Comparison of ENCODE assay signal across 8 cellular contexts in the genomic region with DNA sequence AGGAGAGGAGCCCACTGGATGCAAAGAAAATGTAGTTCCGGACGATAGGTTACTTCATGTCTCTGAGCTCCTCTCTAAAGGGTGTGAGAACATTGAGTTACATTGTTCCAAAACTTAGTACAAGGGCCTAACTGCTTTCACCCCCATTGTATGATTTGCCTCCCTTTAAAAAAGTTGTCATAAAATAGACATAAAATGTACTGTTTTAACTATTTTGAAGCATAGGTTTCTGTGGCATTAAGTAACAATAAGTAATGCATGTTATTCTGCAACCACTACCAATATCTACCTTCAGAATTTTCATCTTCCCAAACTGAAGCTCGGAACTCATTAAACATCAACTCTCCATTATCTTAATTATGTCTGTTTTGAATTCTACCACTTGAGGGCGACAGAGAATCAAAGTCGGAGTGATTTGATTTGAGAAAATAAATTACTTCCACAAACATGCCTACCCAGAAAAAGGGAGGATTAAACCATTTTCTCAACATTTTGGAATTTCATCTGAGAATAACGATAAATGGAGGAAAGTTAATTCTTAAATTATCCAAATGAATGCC. TPM values are rescaled to one million over a fixed set of nuclear protein-coding genes. Genes with fewer than 3 reads are reported as not detected.
A peak's percentile ranks its signal among the peaks of the same experiment; 100 is the strongest.
DNase-seq lines count a peak whose midpoint lies in the region; ATAC-seq and TF ChIP-seq lines count a peak whose summit lies in the region.

No MANE protein-coding gene starts in this region.

- H3K79me1 ChIP-seq in neuronal stem cell (ENCODE audit: low read depth, low read length), result no peaks in the 10 kb centered on the region

- H3K9ac ChIP-seq in neuronal stem cell (ENCODE audit: low read depth, low read length, poor library complexity), result no peak overlapping the region

- DNase-seq in right atrium auricular region (ENCODE audit: low spot score), result no peak
- DNase-seq in left ventricle myocardium superior, result no peak
- peak; percentile 22 to 45 for DNase-seq in NCI-H446 (lab: John Stamatoyannopoulos, UW)
- DNase-seq in cerebellum (ENCODE audit: low spot score), result peak; percentile 45
- DNase-seq in neuronal stem cell (ENCODE audit: low spot score), result peak; percentile 42
- no peak for DNase-seq in MG63
- DNase-seq in retina, result no peak

- ATAC-seq in left ventricle myocardium superior, result no peak
- ATAC-seq in GM19328 (IDR thresholded peaks at IDR 0.05; ENCODE audit: unreplicated experiment), result no peak

- peak; percentile 45 to 75 for TF ChIP-seq CTCF in right atrium auricular region (IDR thresholded peaks at IDR 0.05)

- H3K4me1 ChIP-seq in right atrium auricular region (peaks cover 0 to 11% of the 10 kb centered on the region in 2 donors), neuronal stem cell (ENCODE audit: control insufficient read depth in 2 of 2, insufficient read depth in 1 of 2, low read depth in 1 of 2, low read length in 2 of 2) (peaks cover 3 to 6% of the 10 kb centered on the region in 2 donors)

- H2AFZ ChIP-seq in neuronal stem cell (ENCODE audit: low read length), result no peak overlapping the region

- no CpG with 5 or more reads among the region's 6 CpGs for WGBS in neuronal stem cell (ENCODE audit: extremely low coverage in 2 of 2, insufficient read length in 2 of 2, insufficient replicate concordance in 1 of 2), 2 donors

- no peak overlapping the region for H3K14ac ChIP-seq in neuronal stem cell (ENCODE audit: low read length)

- H2AK5ac ChIP-seq in neuronal stem cell (ENCODE audit: low read depth, low read length), result no peak overlapping the region

- no peak overlapping the region for H2BK12ac ChIP-seq in neuronal stem cell (ENCODE audit: low read length)

- H4K8ac ChIP-seq in neuronal stem cell (ENCODE audit: low read depth, low read length), result no peak overlapping the region

- H3K36me3 ChIP-seq in right atrium auricular region (no peaks in the 10 kb centered on the region), neuronal stem cell (replicated peaks in 1 of 2; ENCODE audit: control insufficient read depth in 2 of 2, insufficient read depth in 2 of 2, low read length in 2 of 2) (no peaks in the 10 kb centered on the region), MG63 (no peaks in the 10 kb centered on the region)

- H3K27ac ChIP-seq in right atrium auricular region (no peak overlapping the region), neuronal stem cell (replicated peaks; ENCODE audit: low read length) (no peak overlapping the region)

- no peak overlapping the region for H2BK5ac ChIP-seq in neuronal stem cell (ENCODE audit: low read length)

- no peaks in the 10 kb centered on the region for H3K27me3 ChIP-seq in right atrium auricular region
- peaks cover 0 to 74% (median 33%) of the 10 kb centered on the region in 3 experiments for H3K27me3 ChIP-seq in neuronal stem cell (ENCODE audit: control insufficient read depth in 3 of 3, insufficient read depth in 3 of 3, low read depth in 1 of 3, low read length in 3 of 3)
- no peaks in the 10 kb centered on the region for H3K27me3 ChIP-seq in MG63

- H2BK120ac ChIP-seq in neuronal stem cell (ENCODE audit: low read depth, low read length), result no peak overlapping the region

- H3K9me3 ChIP-seq in right atrium auricular region, result no peaks in the 10 kb centered on the region
- H3K9me3 ChIP-seq in neuronal stem cell (replicated peaks in 1 of 2; ENCODE audit: control insufficient read depth in 2 of 2, insufficient read depth in 1 of 2, low read depth in 1 of 2, low read length in 2 of 2), result peaks cover 0 to 2% of the 10 kb centered on the region in 2 donors
- no peaks in the 10 kb centered on the region for H3K9me3 ChIP-seq in MG63

- no peak overlapping the region for H3K4me2 ChIP-seq in neuronal stem cell (ENCODE audit: insufficient read depth, low read length, poor library complexity, severe bottlenecking)

- no peak overlapping the region for H3K18ac ChIP-seq in neuronal stem cell (ENCODE audit: low read length)

- intact Hi-C loops in left ventricle myocardium superior (cut with micrococcal nuclease), result no loop called here

- H2BK15ac ChIP-seq in neuronal stem cell (ENCODE audit: low read length), result no peak overlapping the region

- no peak overlapping the region for H4K91ac ChIP-seq in neuronal stem cell (ENCODE audit: low read depth, low read length, poor library complexity)

- H3K4me3 ChIP-seq in right atrium auricular region (no peak overlapping the region), neuronal stem cell (ENCODE audit: low read length in 2 of 2) (no peak overlapping the region), MG63 (no peak overlapping the region)

- H3K23ac ChIP-seq in neuronal stem cell (ENCODE audit: low read depth, low read length, poor library complexity), result no peak overlapping the region

- H3K4ac ChIP-seq in neuronal stem cell (ENCODE audit: low read length), result no peak overlapping the region

RNA-seq across cellular contexts. Expression of a gene that starts 2.7 kb away (rescaled TPM):
- total RNA-seq in right atrium auricular region (1 to 10 TPM in 1 of 2 donors, not detected in 1; 1.6 TPM), left ventricle myocardium superior (not detected), cerebellum (0.54 TPM)
- polyA plus RNA-seq in neuronal stem cell (2013, experiment 1 of 2), result not detected
- not detected for polyA plus RNA-seq in neuronal stem cell (2013, experiment 2 of 2)
- total RNA-seq in MG63 (2014; rRNA removed; shearing (Covaris generic); ENCODE audit: low replicate concordance), result not detected in 2 replicates

RNA-seq across cellular contexts. Expression of a gene that starts 18.1 kb away (rescaled TPM):
- total RNA-seq in right atrium auricular region (not detected), left ventricle myocardium superior (not detected), cerebellum (not detected)
- 0.01 TPM for polyA plus RNA-seq in neuronal stem cell (2013, experiment 1 of 2)
- polyA plus RNA-seq in neuronal stem cell (2013, experiment 2 of 2), result not detected
- not detected in 2 replicates for total RNA-seq in MG63 (2014; rRNA removed; shearing (Covaris generic); ENCODE audit: low replicate concordance)

RNA-seq across cellular contexts. Expression of a gene that starts 30.1 kb away (rescaled TPM):
- total RNA-seq in right atrium auricular region (100 to 1,000 TPM; 122 to 251 TPM), left ventricle myocardium superior (46.0 TPM), cerebellum (19.4 TPM)
- polyA plus RNA-seq in neuronal stem cell (2013, experiment 1 of 2), result 149 TPM
- 151 TPM for polyA plus RNA-seq in neuronal stem cell (2013, experiment 2 of 2)
- 224 and 281 TPM in 2 replicates for total RNA-seq in MG63 (2014; rRNA removed; shearing (Covaris generic); ENCODE audit: low replicate concordance)

Comparison
In these comparisons a context has a peak if more than half of its experiments do, and no peak if none do; other contexts are left out.
1. DNase-seq: peak in NCI-H446 (2 of 2), cerebellum (single experiment) and neuronal stem cell (single experiment); none in right atrium auricular region (single experiment), left ventricle myocardium superior (single experiment), MG63 (single experiment) and retina (single experiment).